14 cellular contexts compared by ENCODE assay signal in genomic region chr1:237507005-237507404, GRCh38.
A peak's percentile ranks its signal among the peaks of the same experiment; 100 is the strongest.
DNase-seq lines count a peak whose midpoint lies in the region; ATAC-seq and TF ChIP-seq lines count a peak whose summit lies in the region.
"Had no signal": no experiment of that assay in that cellular context is flagged by ENCODE, and none has a peak within 500 bp of the region (broad histone marks: within the 10 kb centered on the region; RNA-seq: fewer than 3 reads in every experiment).

No MANE protein-coding gene starts in this region.

- ATAC-seq in GM18868 (IDR thresholded peaks at IDR 0.05; ENCODE audit: unreplicated experiment) (peak; percentile 96), GM21717 (IDR thresholded peaks at IDR 0.05; ENCODE audit: unreplicated experiment) (peak; percentile 95), HG03175 (IDR thresholded peaks at IDR 0.05; ENCODE audit: unreplicated experiment) (peak; percentile 92), heart left ventricle (no peak)
- ATAC-seq: naive thymus-derived CD8-positive, alpha-beta T cell had no signal

- DNase-seq in epidermal melanocyte (ENCODE audit: insufficient read length, low spot score) (no peak), heart left ventricle (no peak), NCI-H1105 treated with DMSO at 0.1 percent for 48 hours (lab: John Stamatoyannopoulos, UW) (no peak), tibial artery (no peak)
- DNase-seq: activated CD4-positive, alpha-beta T cell treated with anti-CD3 and anti-CD28 coated beads for 48 hours; anterior cingulate cortex; IMR-90; NCI-H2171; Right ventricle myocardium superior had no signal

- H2AFZ ChIP-seq in ACC112 (ENCODE audit: low read length, unreplicated experiment) = no peak overlapping the region

- H3K36me3 ChIP-seq in ACC112 (ENCODE audit: insufficient read depth, low read length) (no peaks in the 10 kb centered on the region), heart left ventricle (peaks cover 0 to 94% (median 22%) of the 10 kb centered on the region in 9 donors), tibial artery (peaks cover 6 to 15% (median 13%) of the 10 kb centered on the region in 3 donors)

- H3K27ac ChIP-seq in ACC112 (ENCODE audit: low read depth, low read length) = no peak overlapping the region
- no peak overlapping the region for H3K27ac ChIP-seq in heart left ventricle
- no peak overlapping the region for H3K27ac ChIP-seq in tibial artery

- H3K4me3 ChIP-seq in ACC112 (ENCODE audit: low read depth, low read length) (peak overlapping the region; percentile 54), heart left ventricle (no peak overlapping the region), tibial artery (no peak overlapping the region)

- no peaks in the 10 kb centered on the region for H3K4me1 ChIP-seq in ACC112 (ENCODE audit: control insufficient read depth, insufficient read depth, low read length, unreplicated experiment)
- peaks cover 0 to 16% (median 0%) of the 10 kb centered on the region in 12 donors for H3K4me1 ChIP-seq in heart left ventricle
- H3K4me1 ChIP-seq in tibial artery = no peaks in the 10 kb centered on the region

- intact Hi-C loops in heart left ventricle (cut with DNase I) (no loop called here), tibial artery (cut with DNase I; ENCODE audit: low total_unique reads) (no loop called here)

- WGBS in heart left ventricle, 4 donors = 87 to 94% (median 93%) methylated on average over 2 of the region's 2 CpGs

- TF ChIP-seq CTCF in heart left ventricle (IDR thresholded peaks at IDR 0.05) = no peak
- no peak for TF ChIP-seq CTCF in tibial artery (IDR thresholded peaks at IDR 0.05)

- H3K79me2 ChIP-seq in ACC112 (ENCODE audit: control insufficient read depth, insufficient read depth, low read length, unreplicated experiment) = no peaks in the 10 kb centered on the region

- H3K27me3 ChIP-seq in ACC112 (ENCODE audit: insufficient read depth, low read length) (no peaks in the 10 kb centered on the region), heart left ventricle (no peaks in the 10 kb centered on the region), tibial artery (no peaks in the 10 kb centered on the region)

- no peak for TF ChIP-seq POLR2A in heart left ventricle (IDR thresholded peaks at IDR 0.05)

- H3K9me3 ChIP-seq in heart left ventricle = no peaks in the 10 kb centered on the region
- no peaks in the 10 kb centered on the region for H3K9me3 ChIP-seq in tibial artery

Comparison
In these comparisons a context has a peak if more than half of its experiments do, and no peak if none do; other contexts are left out.
1. ATAC-seq: peak in GM18868 (single experiment), GM21717 (single experiment) and HG03175 (single experiment); none in heart left ventricle (0 of 4).